In genomic region chr21:37463083-37463780, GRCh38 we compare ENCODE assay signal across 8 cellular contexts.
DNase-seq lines count a peak whose midpoint lies in the region; ATAC-seq and TF ChIP-seq lines count a peak whose summit lies in the region.

No MANE protein-coding gene starts in this region.

- H3K79me1 ChIP-seq in IMR-90 (ENCODE audit: low read depth in 1 of 2, low read length in 2 of 2) = peaks cover 30 to 66% of the 10 kb centered on the region in 2 experiments

- H2BK15ac ChIP-seq in IMR-90 (ENCODE audit: low read depth, low read length) = no peak overlapping the region

- H3K9me1 ChIP-seq in IMR-90 (ENCODE audit: insufficient read depth, low read length) = peaks cover 23% of the 10 kb centered on the region

- peak; percentile 80 for ATAC-seq in IMR-90 (ENCODE audit: low read depth)
- no peak for ATAC-seq in HG03045 (IDR thresholded peaks at IDR 0.05; ENCODE audit: unreplicated experiment)

- peak overlapping the region; percentile 76 for H2BK5ac ChIP-seq in IMR-90 (ENCODE audit: low read depth, low read length, poor library complexity, severe bottlenecking)

- H3K4me3 ChIP-seq in IMR-90 (ENCODE audit: insufficient read depth, low read depth, low read length) = peak overlapping the region; percentile 24; the same call in 1 of the 2 replicates
- H3K4me3 ChIP-seq in esophagus squamous epithelium = peak overlapping the region in 1 of 4 donors; percentile 41
- H3K4me3 ChIP-seq in osteoblast (ENCODE audit: insufficient read depth, low read length) = peak overlapping the region; percentile 51

- intact Hi-C loops in IMR-90 (cut with micrococcal nuclease) = loop anchor here (1.0 to 5.0 kb wide), 5 partner anchors 94 to 212 kb away; partner anchors contain the start of gene VPS26C
- intact Hi-C loops in esophagus squamous epithelium (cut with DNase I) = no loop called here

- H3K36me3 ChIP-seq in IMR-90 (ENCODE audit: control insufficient read depth, insufficient read depth, low read length) = 0 out of 2 replicates have a peak, but pooled peaks cover 4% of the 10 kb centered on the region
- peaks cover 0 to 7% (median 0%) of the 10 kb centered on the region in 3 donors for H3K36me3 ChIP-seq in esophagus squamous epithelium
- H3K36me3 ChIP-seq in osteoblast (ENCODE audit: insufficient read depth, low read length) = peaks cover 6% of the 10 kb centered on the region

- no peak overlapping the region for H4K91ac ChIP-seq in IMR-90 (ENCODE audit: insufficient read depth, low read depth, low read length)

- H4K20me1 ChIP-seq in IMR-90 (ENCODE audit: insufficient read depth, low read length) = peaks cover 72% of the 10 kb centered on the region
- peaks cover 78% of the 10 kb centered on the region for H4K20me1 ChIP-seq in osteoblast (ENCODE audit: insufficient read depth, low read length)

- TF ChIP-seq RAD21 in IMR-90 (IDR thresholded peaks at IDR 0.05; ENCODE audit: low read length) = peak; percentile 49

- no peak overlapping the region for H3K56ac ChIP-seq in IMR-90 (ENCODE audit: extremely low read depth, insufficient read depth, low read length)

- H3K9me3 ChIP-seq in IMR-90 (ENCODE audit: control insufficient read depth, insufficient read depth, low read length) (no peaks in the 10 kb centered on the region), esophagus squamous epithelium (no peaks in the 10 kb centered on the region), osteoblast (ENCODE audit: low read depth, low read length) (no peaks in the 10 kb centered on the region)

- dilution Hi-C loops in IMR-90 (cut with HindIII; ENCODE audit: low sequenced_read_pairs, unreplicated experiment) = no loop called here

- peak; percentile 26 for DNase-seq in SHP77 treated with DMSO at 0.1 percent for 48 hours (lab: John Stamatoyannopoulos, UW)
- no peak for DNase-seq in SHP77 (lab: John Stamatoyannopoulos, UW)
- peak; percentile 80 for DNase-seq in IMR-90
- DNase-seq in SW480 (ENCODE audit: low spot score) = peak; percentile 73
- no peak for DNase-seq in esophagus squamous epithelium (lab: John Stamatoyannopoulos, UW)
- peak; percentile 51 for DNase-seq in osteoblast (ENCODE audit: insufficient read length, low spot score, missing footprints)
- DNase-seq in medulla oblongata (ENCODE audit: extremely low spot score) = no peak

- H3K23ac ChIP-seq in IMR-90 (ENCODE audit: low read depth, low read length) = peak overlapping the region; percentile 37; the same call in 1 of the 2 replicates

- no peak overlapping the region for H4K5ac ChIP-seq in IMR-90 (ENCODE audit: low read depth, low read length)

- H4K8ac ChIP-seq in IMR-90 (ENCODE audit: low read depth in 2 of 2, low read length in 2 of 2) = no peak overlapping the region

- H3K79me2 ChIP-seq in osteoblast (ENCODE audit: insufficient read depth, low read length) = peaks cover 100% of the 10 kb centered on the region

- no peak overlapping the region for H2AK9ac ChIP-seq in IMR-90 (replicated peaks; ENCODE audit: low read depth, low read length, poor library complexity)

- H3K14ac ChIP-seq in IMR-90 (replicated peaks; ENCODE audit: low read depth, low read length) = peak overlapping the region; percentile 61; the same call in 1 of the 2 replicates

- H3K27me3 ChIP-seq in IMR-90 (ENCODE audit: control insufficient read depth, insufficient read depth, low read length) = no peaks in the 10 kb centered on the region
- H3K27me3 ChIP-seq in esophagus squamous epithelium = no peaks in the 10 kb centered on the region
- H3K27me3 ChIP-seq in osteoblast (ENCODE audit: insufficient read depth, low read length) = no peaks in the 10 kb centered on the region

- H3K4me1 ChIP-seq in IMR-90 (ENCODE audit: control insufficient read depth, insufficient read depth, low read length) (peaks cover 18% of the 10 kb centered on the region), esophagus squamous epithelium (peaks cover 3 to 68% (median 37%) of the 10 kb centered on the region in 3 donors), osteoblast (ENCODE audit: insufficient read depth, low read length) (peaks cover 41% of the 10 kb centered on the region)

- no CpG with 5 or more reads among the region's 6 CpGs for WGBS in IMR-90 (ENCODE audit: extremely low coverage in 2 of 2, insufficient read length in 1 of 2), 2 experiments
- 21 to 35% methylated on average over 6 of the region's 6 CpGs for WGBS in esophagus squamous epithelium, 2 donors

- H3K27ac ChIP-seq in IMR-90 (ENCODE audit: insufficient read depth, low read length) (no peak overlapping the region; the same call in 1 of the 2 replicates), esophagus squamous epithelium (peak overlapping the region in 2 of 4 donors; percentile 11 to 32), osteoblast (ENCODE audit: low read depth, low read length) (peak overlapping the region; percentile 55)

- H3K4ac ChIP-seq in IMR-90 (ENCODE audit: low read depth, low read length) = no peak overlapping the region

- no peak overlapping the region for H3K18ac ChIP-seq in IMR-90 (ENCODE audit: low read depth, low read length)

- no peak overlapping the region for H2BK120ac ChIP-seq in IMR-90 (ENCODE audit: low read depth, low read length)

- no TSS peak for BruUV-seq in IMR-90 (replicated peaks; lab: Mats Ljungman, UMichigan)

- no peak overlapping the region for H2AFZ ChIP-seq in IMR-90 (replicated peaks; ENCODE audit: low read length, poor library complexity)
- H2AFZ ChIP-seq in osteoblast (ENCODE audit: low read length) = no peak overlapping the region

- CTCF ChIA-PET in IMR-90 (lab: Yijun Ruan, JAX) = interaction anchor here (0.5 to 1.5 kb wide), 6 partner anchors 8 to 95 kb away, joined by 3 to 4 read pairs (median 3); no protein-coding TSS in a partner anchor

- peak overlapping the region; percentile 62 for H3K4me2 ChIP-seq in IMR-90 (ENCODE audit: low read depth, low read length)
- H3K4me2 ChIP-seq in osteoblast (ENCODE audit: insufficient read depth, low read length) = peak overlapping the region; percentile 71

- no peak overlapping the region for H2AK5ac ChIP-seq in IMR-90 (ENCODE audit: low read depth, low read length)

- H2BK20ac ChIP-seq in IMR-90 (ENCODE audit: low read depth, low read length) = no peak overlapping the region

- POLR2A ChIA-PET in IMR-90 (lab: Charles Lee; ENCODE audit: unreplicated experiment) = interaction anchor here (1.5 kb wide), 1 partner anchor 195 kb away, joined by 3 read pairs; no protein-coding TSS in a partner anchor

- in situ Hi-C loops in IMR-90 (cut with MboI; ENCODE audit: low sequenced_read_pairs) = loop anchor here (25.0 kb wide), 1 partner anchor 201 kb away; the partner anchor contains the start of gene VPS26C

- no peak for TF ChIP-seq POLR2A in IMR-90 (IDR thresholded peaks at IDR 0.05; ENCODE audit: low read depth, low read length)
- TF ChIP-seq POLR2A in esophagus squamous epithelium (IDR thresholded peaks at IDR 0.05) = no peak

- peak overlapping the region; percentile 14; the same call in 1 of the 2 replicates for H3K9ac ChIP-seq in IMR-90 (ENCODE audit: low read depth, low read length)

- TF ChIP-seq CTCF in IMR-90 (conservative IDR thresholded peaks at IDR 0.05; ENCODE audit: low read depth, low read length) (peak; percentile 75), esophagus squamous epithelium (IDR thresholded peaks at IDR 0.05) (peak; percentile 31 to 89 (median 66)), osteoblast (IDR thresholded peaks at IDR 0.05; ENCODE audit: extremely low read depth, low read depth, low read length) (peak; percentile 77)

TF ChIP-seq in IMR-90, 13 proteins besides CTCF, POLR2A, EP300 and RAD21:
- TF ChIP-seq NFE2L2 (IDR thresholded peaks at IDR 0.05; ENCODE audit: low read depth, low read length) (peak; percentile 78), SMC3 (IDR thresholded peaks at IDR 0.05; ENCODE audit: low read depth, low read length) (peak; percentile 36), ELK1 (IDR thresholded peaks at IDR 0.05; ENCODE audit: borderline replicate concordance, low read depth, low read length) (no peak), USF2 (IDR thresholded peaks at IDR 0.05; ENCODE audit: low read depth, low read length) (peak; percentile 38; the same call in 1 of the 2 replicates), MAZ (IDR thresholded peaks at IDR 0.05; ENCODE audit: borderline replicate concordance, low read depth, low read length) (no peak), CHD1 (IDR thresholded peaks at IDR 0.05; ENCODE audit: low read depth, low read length) (no peak), FOS (IDR thresholded peaks at IDR 0.05; ENCODE audit: low read depth, low read length) (no peak), RFX5 (IDR thresholded peaks at IDR 0.05; ENCODE audit: low read depth, low read length) (no peak), MAFK (IDR thresholded peaks at IDR 0.05; ENCODE audit: low read depth, low read length) (0 out of 2 replicates have a peak, but pooled peaks have one; percentile 24), BHLHE40 (IDR thresholded peaks at IDR 0.05; ENCODE audit: low read depth, low read length) (peak; percentile 98), MXI1 (IDR thresholded peaks at IDR 0.05; ENCODE audit: borderline replicate concordance, low read depth, low read length) (peak; percentile 94), RCOR1 (IDR thresholded peaks at IDR 0.05; ENCODE audit: insufficient replicate concordance, low read length) (peak; percentile 14), CEBPB (IDR thresholded peaks at IDR 0.05; ENCODE audit: low read depth, low read length) (peak; percentile 45)
TF ChIP-seq in IMR-90: peak in this region for 8.

Comparison
In these comparisons a context has a peak if more than half of its experiments do, and no peak if none do; other contexts are left out.
1. DNase-seq: peak in SHP77 treated with DMSO at 0.1 percent for 48 hours (single experiment), IMR-90 (single experiment), SW480 (single experiment) and osteoblast (single experiment); none in SHP77 (0 of 2), esophagus squamous epithelium (single experiment) and medulla oblongata (single experiment).
2. Peak in every context shown above with its lines, with median percentiles within 50 percentile points of each other: CTCF ChIP-seq.